Comparison of ENCODE assay signal across 8 cellular contexts in genomic region chr4:121696641-121697461, GRCh38. TPM values are rescaled to one million over a fixed set of nuclear protein-coding genes. Genes with fewer than 3 reads are reported as not detected.
A peak's percentile ranks its signal among the peaks of the same experiment; 100 is the strongest.
DNase-seq lines count a peak whose midpoint lies in the region; ATAC-seq and TF ChIP-seq lines count a peak whose summit lies in the region.

ANXA5 (minus strand) TSS chr4:121696980; CDS start chr4:121696589, 391 bp downstream.

- DNase-seq in GM10266 (ENCODE audit: extremely low spot score) (peak; percentile 88), H7 (peak; percentile 93), MG63 (peak; percentile 94), T-helper 1 cell (peak; percentile 49 to 86 (median 62)), amygdala (lab: John Stamatoyannopoulos, UW) (peak; percentile 25 to 91 (median 72)), left ventricle myocardium inferior (peak; percentile 93), psoas muscle (peak; percentile 92 to 96), uterus (peak; percentile 88 to 90)

- H3K9me3 ChIP-seq in MG63 (no peaks in the 10 kb centered on the region), left ventricle myocardium inferior (replicated peaks) (peaks cover 1% of the 10 kb centered on the region), psoas muscle (no peaks in the 10 kb centered on the region), uterus (no peaks in the 10 kb centered on the region)

- H3K27ac ChIP-seq in left ventricle myocardium inferior (replicated peaks) (peak within 1 kb of the TSS; percentile 92), psoas muscle (peak within 1 kb of the TSS; percentile 97), uterus (peak within 1 kb of the TSS; percentile 95 to 99)

- peak; percentile 95 to 98 (median 97) for ATAC-seq in psoas muscle

- intact Hi-C loops in left ventricle myocardium inferior (cut with micrococcal nuclease) (no loop called here), psoas muscle (cut with DNase I) (loop anchor here in 1 of 2 donors (2.0 to 5.0 kb wide), 2 partner anchors 30 to 105 kb away; partner anchors contain the start of gene EXOSC9), uterus (cut with DNase I; ENCODE audit: low total_unique reads) (no loop called here)

- H3K4me3 ChIP-seq in H7 (ENCODE audit: insufficient read depth, low read depth, low read length) (peak within 1 kb of the TSS; percentile 97), MG63 (peak within 1 kb of the TSS; percentile 99), left ventricle myocardium inferior (peak within 1 kb of the TSS; percentile 82), psoas muscle (peak within 1 kb of the TSS; percentile 96), uterus (peak within 1 kb of the TSS; percentile 93 to 94)

- H3K36me3 ChIP-seq in H7 (replicated peaks; ENCODE audit: control insufficient read depth, insufficient read depth, low read length) (no peaks in the 10 kb centered on the region; the same call in 1 of the 2 replicates), MG63 (peaks cover 40% of the 10 kb centered on the region), left ventricle myocardium inferior (no peaks in the 10 kb centered on the region), psoas muscle (ENCODE audit: insufficient read depth in 1 of 2, low read depth in 1 of 2) (no peaks in the 10 kb centered on the region), uterus (no peaks in the 10 kb centered on the region)

- WGBS in psoas muscle, 3 donors = 0 to 1% (median 1%) methylated on average over 64 to 90 of the region's 90 CpGs

- H3K4me1 ChIP-seq in left ventricle myocardium inferior (peaks cover 58% of the 10 kb centered on the region), psoas muscle (peaks cover 35% of the 10 kb centered on the region), uterus (no peaks in the 10 kb centered on the region)

- H3K27me3 ChIP-seq in H7 (ENCODE audit: control insufficient read depth, insufficient read depth, low read length) (no peaks in the 10 kb centered on the region), MG63 (no peaks in the 10 kb centered on the region), left ventricle myocardium inferior (ENCODE audit: low read depth) (no peaks in the 10 kb centered on the region), psoas muscle (ENCODE audit: insufficient read depth in 3 of 3, low read length in 2 of 3) (no peaks in the 10 kb centered on the region), uterus (no peaks in the 10 kb centered on the region)

- TF ChIP-seq CTCF in GM10266 (IDR thresholded peaks at IDR 0.05; ENCODE audit: control insufficient read depth, insufficient read depth, low read depth, missing control alignments) (peak; percentile 48), left ventricle myocardium inferior (IDR thresholded peaks at IDR 0.05; ENCODE audit: borderline replicate concordance) (peak; percentile 40), psoas muscle (IDR thresholded peaks at IDR 0.05) (peak; percentile 39), uterus (IDR thresholded peaks at IDR 0.05) (peak; percentile 31 to 64 (median 46))

- peak in 1 of 2 donors; percentile 92 for TF ChIP-seq POLR2A in uterus (IDR thresholded peaks at IDR 0.05)

RNA-seq across cellular contexts. Expression of gene ANXA5, which starts in this region (rescaled TPM):
- 256 and 278 TPM in 2 replicates for total RNA-seq in H7 (2014; rRNA removed; shearing (Covaris generic))
- 781 and 895 TPM in 2 replicates for total RNA-seq in MG63 (2014; rRNA removed; shearing (Covaris generic); ENCODE audit: low replicate concordance)
- 99.7 TPM for total RNA-seq in left ventricle myocardium inferior
- 100 to 1,000 TPM in 1 of 4 donors, 10 to 100 TPM in 3; 59.1 to 149 (median 84.5) TPM for total RNA-seq in psoas muscle
- 100 to 1,000 TPM; 116 to 264 (median 194) TPM for polyA plus RNA-seq in psoas muscle
- 100 to 1,000 TPM; 255 to 353 (median 316) TPM for total RNA-seq in uterus

Comparison
In these comparisons a context has a peak if more than half of its experiments do, and no peak if none do; other contexts are left out.
1. Peak in every context shown above with its lines: DNase-seq, ATAC-seq, H3K4me3 ChIP-seq and H3K27ac ChIP-seq.